1 cellular context compared by ENCODE assay signal in genomic region chr22:42070517-42071422, GRCh38.
TF ChIP-seq lines count a peak whose summit lies in the region.

Gene NAGA, minus strand, starts transcription at chr22:42070812. Its CDS starts 515 bp downstream, at chr22:42070297.

TF ChIP-seq in GM12878, 131 proteins besides CTCF, POLR2A, EP300 and RAD21 (continued from another document and continues in another):
- TF ChIP-seq SP1 (IDR thresholded peaks at IDR 0.05; ENCODE audit: low read depth, low read length): peak; percentile 82
- no peak for TF ChIP-seq BRCA1 (IDR thresholded peaks at IDR 0.05; ENCODE audit: low read depth, low read length)
- TF ChIP-seq ZNF207 (IDR thresholded peaks at IDR 0.05; ENCODE audit: borderline replicate concordance): no peak
- no peak for TF ChIP-seq TCF7 (IDR thresholded peaks at IDR 0.05; ENCODE audit: borderline replicate concordance)
- no peak for TF ChIP-seq SREBF2 (IDR thresholded peaks at IDR 0.05; ENCODE audit: low read length)
- no peak for TF ChIP-seq CUX1 (IDR thresholded peaks at IDR 0.05; ENCODE audit: insufficient replicate concordance, low read depth, low read length)
- no peak for TF ChIP-seq ZBTB33 (IDR thresholded peaks at IDR 0.05)
- TF ChIP-seq PBX3 (IDR thresholded peaks at IDR 0.05; ENCODE audit: insufficient replicate concordance, low read depth, low read length): no peak
- no peak; the same call in 1 of the 2 replicates for TF ChIP-seq TAF1 (IDR thresholded peaks at IDR 0.05; ENCODE audit: borderline replicate concordance, low read depth, low read length)
- peak; percentile 56; the same call in 1 of the 2 replicates for TF ChIP-seq CHD2 (IDR thresholded peaks at IDR 0.05; ENCODE audit: borderline replicate concordance, low read depth, low read length)
- TF ChIP-seq MEF2A (IDR thresholded peaks at IDR 0.05; ENCODE audit: insufficient read depth, low read depth, low read length): no peak
- TF ChIP-seq RB1 (IDR thresholded peaks at IDR 0.05; ENCODE audit: borderline replicate concordance): 0 out of 2 replicates have a peak, but pooled peaks have one; percentile 55
- no peak for TF ChIP-seq BCL3 (IDR thresholded peaks at IDR 0.05; ENCODE audit: borderline replicate concordance, insufficient read depth, low read depth, low read length, poor library complexity, severe bottlenecking)
- TF ChIP-seq BHLHE40 (IDR thresholded peaks at IDR 0.05; ENCODE audit: borderline replicate concordance in 1 of 2, low read depth in 2 of 2, low read length in 1 of 2): peak in 1 of 2 experiments; percentile 40; a peak in 1 of 4 replicates
- TF ChIP-seq HDAC2 (IDR thresholded peaks at IDR 0.05): no peak
- TF ChIP-seq TBL1XR1 (IDR thresholded peaks at IDR 0.05; ENCODE audit: low read depth, low read length): no peak
- no peak for TF ChIP-seq KLF5 (IDR thresholded peaks at IDR 0.05; ENCODE audit: partially characterized antibody)
- no peak for TF ChIP-seq IRF4 (IDR thresholded peaks at IDR 0.05; ENCODE audit: low read depth, low read length)
- TF ChIP-seq JUND (IDR thresholded peaks at IDR 0.05; ENCODE audit: low read depth, low read length): no peak
- peak; percentile 85 for TF ChIP-seq RUNX3 (IDR thresholded peaks at IDR 0.05; ENCODE audit: low read length)
- peak; percentile 74 for TF ChIP-seq NBN (IDR thresholded peaks at IDR 0.05)
- no peak for TF ChIP-seq FOXM1 (IDR thresholded peaks at IDR 0.05; ENCODE audit: low read depth, low read length)
- no peak for TF ChIP-seq BACH1 (IDR thresholded peaks at IDR 0.05; ENCODE audit: borderline replicate concordance)
- peak; percentile 33; the same call in 1 of the 2 replicates for TF ChIP-seq E2F4 (IDR thresholded peaks at IDR 0.05; ENCODE audit: low read depth, low read length)
- TF ChIP-seq FOXK2 (IDR thresholded peaks at IDR 0.05): no peak
- TF ChIP-seq SPI1 (IDR thresholded peaks at IDR 0.05; ENCODE audit: borderline replicate concordance, insufficient read depth, low read depth, low read length): 0 out of 2 replicates have a peak, but pooled peaks have one; percentile 10
- TF ChIP-seq RAD51 (IDR thresholded peaks at IDR 0.05): no peak
- TF ChIP-seq CBFB (IDR thresholded peaks at IDR 0.05; ENCODE audit: low read depth): peak; percentile 84; the same call in 1 of the 2 replicates
- no peak for TF ChIP-seq KDM1A (IDR thresholded peaks at IDR 0.05; ENCODE audit: borderline replicate concordance)
- no peak for TF ChIP-seq ZNF384 (IDR thresholded peaks at IDR 0.05; ENCODE audit: borderline replicate concordance, low read depth, low read length)
- peak; percentile 15 for TF ChIP-seq NKRF (conservative IDR thresholded peaks at IDR 0.05)
- TF ChIP-seq ELK1 (IDR thresholded peaks at IDR 0.05; ENCODE audit: low read depth, low read length): no peak
- TF ChIP-seq ZNF274 (IDR thresholded peaks at IDR 0.05; ENCODE audit: insufficient read depth, insufficient read length): no peak
- TF ChIP-seq SIN3A (IDR thresholded peaks at IDR 0.05; ENCODE audit: low read depth, low read length): peak; percentile 42; the same call in 1 of the 2 replicates
- TF ChIP-seq DPF2 (IDR thresholded peaks at IDR 0.05): peak; percentile 30; the same call in 1 of the 2 replicates
- TF ChIP-seq IRF3 (IDR thresholded peaks at IDR 0.05): peak; percentile 47; the same call in 1 of the 2 replicates
- TF ChIP-seq POU2F2 (IDR thresholded peaks at IDR 0.05; ENCODE audit: borderline replicate concordance, low read depth, low read length): peak; percentile 56; the same call in 2 of the 3 replicates
- TF ChIP-seq CBX5 (IDR thresholded peaks at IDR 0.05; ENCODE audit: low read depth): 0 out of 2 replicates have a peak, but pooled peaks have one; percentile 18
- TF ChIP-seq PKNOX1 (IDR thresholded peaks at IDR 0.05): peak; percentile 66
- peak; percentile 5 for TF ChIP-seq CREB1 (IDR thresholded peaks at IDR 0.05; ENCODE audit: low read depth)
- TF ChIP-seq MXI1 (IDR thresholded peaks at IDR 0.05; ENCODE audit: low read depth, low read length): peak; percentile 54; the same call in 1 of the 2 replicates
